In genomic region chr11:67239795-67240574, GRCh38 we compare ENCODE assay signal across 8 cellular contexts. TPM values are rescaled to one million over a fixed set of nuclear protein-coding genes. Genes with fewer than 3 reads are reported as not detected.
DNase-seq lines count a peak whose midpoint lies in the region; ATAC-seq, FAIRE-seq and TF ChIP-seq lines count a peak whose summit lies in the region.

No MANE protein-coding gene starts in this region.

- TF ChIP-seq RAD21 in HepG2 (CRISPR knock-in tag; IDR thresholded peaks at IDR 0.05) = peak; percentile 62

- peak overlapping the region; percentile 96 to 99 (median 98) for H3K27ac Mint-ChIP-seq in CD14-positive monocyte

- FAIRE-seq in HepG2 (lab: Jason Lieb, UNC) = peak; percentile 95

- TF ChIP-seq POLR2A in HepG2 (IDR thresholded peaks at IDR 0.05; ENCODE audit: insufficient read depth in 1 of 2, low read depth in 2 of 2, low read length in 2 of 2) = peak; percentile 96 to 97

- H3K4me1 ChIP-seq in HepG2 (ENCODE audit: insufficient read depth, low read length) = peaks cover 41% of the 10 kb centered on the region

- TF ChIP-seq EP300 in HepG2 (IDR thresholded peaks at IDR 0.05; ENCODE audit: low read depth in 2 of 2, low read length in 2 of 2) (0 out of 4 replicates have a peak, but pooled peaks of 1 of the 2 experiments have one; percentile 11), HepG2 (CRISPR knock-in tag; IDR thresholded peaks at IDR 0.05; ENCODE audit: borderline replicate concordance) (0 out of 2 replicates have a peak, but pooled peaks have one; percentile 25)

- H3K9me3 ChIP-seq in HepG2 (ENCODE audit: low read length) = no peaks in the 10 kb centered on the region

- peak overlapping the region; percentile 91 for H3K9ac ChIP-seq in HepG2 (ENCODE audit: insufficient read depth, low read depth, low read length)

- peak overlapping the region; percentile 89 for H3K27ac ChIP-seq in HepG2 (ENCODE audit: extremely low read length, insufficient read depth, low read length)

- peaks cover 11% of the 10 kb centered on the region for H4K20me1 ChIP-seq in HepG2 (ENCODE audit: insufficient read depth, low read length)

- peaks cover 41% of the 10 kb centered on the region for H3K79me2 ChIP-seq in HepG2 (ENCODE audit: insufficient read depth, low read length)

- intact Hi-C loops in CD14-positive monocyte (cut with micrococcal nuclease) = no loop called here
- intact Hi-C loops in HepG2 (cut with micrococcal nuclease; ENCODE audit: unreplicated experiment) = loop anchor here (10.0 kb wide), 1 partner anchor 145 kb away; no protein-coding TSS in a partner anchor

- ATAC-seq in GM19395 (IDR thresholded peaks at IDR 0.05; ENCODE audit: unreplicated experiment) (peak; percentile 81), HG03558 (IDR thresholded peaks at IDR 0.05; ENCODE audit: extremely low read depth, unreplicated experiment) (peak; percentile 50), HepG2 (peak; percentile 97)

- POLR2A ChIA-PET in HepG2 (lab: Yijun Ruan, JAX) = interaction anchor here (0.6 to 3.3 kb wide), 24 partner anchors 8 to 855 kb away, joined by 3 to 20 read pairs (median 4); partner anchors contain the start of genes ANKRD13D, CLCF1, POLD4 and SSH3

- DNase-seq in CD14-positive monocyte (ENCODE audit: low spot score) = peak; percentile 96
- DNase-seq in NCI-H748 treated with DMSO at 0.1 percent for 48 hours (lab: John Stamatoyannopoulos, UW) = peak; percentile 96
- peak; percentile 96 for DNase-seq in activated CD4-positive, alpha-beta T cell treated with anti-CD3 and anti-CD28 coated beads, Interleukin-2, amount 50 U/mL, for 4 hours
- peak; percentile 99 for DNase-seq in dermis blood vessel endothelial cell
- DNase-seq in HepG2 (ENCODE audit: low spot score) = peak; percentile 96
- peak; percentile 89 for DNase-seq in stimulated activated CD4-positive, alpha-beta T cell treated with anti-CD3 and anti-CD28 coated beads, Interleukin-2, amount 100 ng/mL, for 48 hours

- no peaks in the 10 kb centered on the region; a peak in 1 of 5 replicates for H3K27me3 ChIP-seq in HepG2 (ENCODE audit: control insufficient read depth in 1 of 2, insufficient read depth in 2 of 2, low read length in 2 of 2)

- H3K36me3 Mint-ChIP-seq in CD14-positive monocyte = peaks cover 42 to 61% of the 10 kb centered on the region in 2 donors

- no peaks in the 10 kb centered on the region for H3K9me3 Mint-ChIP-seq in CD14-positive monocyte

- H3K4me3 ChIP-seq in HepG2 (replicated peaks in 1 of 3; ENCODE audit: insufficient read depth in 1 of 3, low read depth in 2 of 3, low read length in 3 of 3) = peak overlapping the region; percentile 72 to 82 (median 80)

- CTCF ChIA-PET in HepG2 (lab: Yijun Ruan, JAX; ENCODE audit: low intra/inter-chr PET ratio, low total read pairs) = no interaction called here

- H3K4me2 ChIP-seq in HepG2 (ENCODE audit: low read depth, low read length) = peak overlapping the region; percentile 93

- peaks cover 0 to 2% (median 1%) of the 10 kb centered on the region in 3 donors for H3K27me3 Mint-ChIP-seq in CD14-positive monocyte (ENCODE audit: low read depth in 3 of 3)

- peak overlapping the region; percentile 96 to 98 for H3K4me3 Mint-ChIP-seq in CD14-positive monocyte

- TSS peak; percentile 69 for BruUV-seq in HepG2 (replicated peaks; lab: Mats Ljungman, UMichigan)

- peaks cover 47% of the 10 kb centered on the region for H3K4me1 Mint-ChIP-seq in CD14-positive monocyte

- TF ChIP-seq CTCF in CD14-positive monocyte (IDR thresholded peaks at IDR 0.05) (no peak), HepG2 (CRISPR knock-in tag; IDR thresholded peaks at IDR 0.05) (peak; percentile 41)

- in situ Hi-C loops in HepG2 (cut with HindIII; ENCODE audit: extremely low pct_ligation_motif_present, low pct_unique_long_range_greater_than_20kb) = no loop called here

- H2AFZ ChIP-seq in HepG2 (ENCODE audit: low read length) = no peak overlapping the region

- H3K36me3 ChIP-seq in HepG2 (replicated peaks in 1 of 2; ENCODE audit: control insufficient read depth in 1 of 2, insufficient read depth in 2 of 2, low read length in 2 of 2) = peaks cover 1 to 13% of the 10 kb centered on the region in 2 experiments

- under 1% methylated on average over 22 of the region's 31 CpGs for WGBS in HepG2 (ENCODE audit: low lambda C conversion rate)

TF ChIP-seq in HepG2, 621 proteins besides CTCF, POLR2A, EP300 and RAD21 (continues in another document):
- TF ChIP-seq ZFP37 (CRISPR knock-in tag; IDR thresholded peaks at IDR 0.05; ENCODE audit: borderline replicate concordance) = peak; percentile 90; the same call in 1 of the 2 replicates
- 0 out of 2 replicates have a peak, but pooled peaks have one; percentile 40 for TF ChIP-seq ZNF121 (CRISPR knock-in tag; IDR thresholded peaks at IDR 0.05)
- TF ChIP-seq FOXA3 (CRISPR knock-in tag; IDR thresholded peaks at IDR 0.05) = peak; percentile 50
- peak; percentile 32; the same call in 1 of the 2 replicates for TF ChIP-seq MNT (IDR thresholded peaks at IDR 0.05)
- TF ChIP-seq GTF2F1 (IDR thresholded peaks at IDR 0.05; ENCODE audit: low read length) = 0 out of 2 replicates have a peak, but pooled peaks have one; percentile 70
- TF ChIP-seq SP5 (CRISPR knock-in tag; IDR thresholded peaks at IDR 0.05; ENCODE audit: borderline replicate concordance, low read depth) = peak; percentile 46; the same call in 1 of the 2 replicates
- no peak for TF ChIP-seq ZNF24 (IDR thresholded peaks at IDR 0.05)

RNA-seq across cellular contexts. Expression of gene GRK2, which starts 26.3 kb away (rescaled TPM):
- polyA plus RNA-seq in CD14-positive monocyte = 10 to 100 TPM; 34.9 to 43.0 TPM
- 40.0 and 56.8 TPM in 2 replicates for total RNA-seq in dermis blood vessel endothelial cell
- total RNA-seq in HepG2 (2016; rRNA removed; fragmentation: Illumina TruSeq; extraction: Trizol) = 26.3 and 31.3 TPM in 2 replicates
- total RNA-seq in HepG2 (2016; cell fraction: cytosol; rRNA removed; fragmentation: Illumina TruSeq; extraction: Trizol; ENCODE audit: low read depth) = 26.5 and 26.8 TPM in 2 replicates
- total RNA-seq in HepG2 (2016; cell fraction: insoluble cytoplasmic fraction; rRNA removed; fragmentation: Illumina TruSeq; extraction: Trizol) = 21.7 and 32.4 TPM in 2 replicates
- 46.5 and 47.3 TPM in 2 replicates for total RNA-seq in HepG2 (2016; cell fraction: membrane; rRNA removed; fragmentation: Illumina TruSeq; extraction: Trizol)
- total RNA-seq in HepG2 (2016; cell fraction: nucleus; rRNA removed; fragmentation: Illumina TruSeq; extraction: Trizol) = 25.3 and 29.3 TPM in 2 replicates
- polyA plus RNA-seq in HepG2 (2011; rRNA removed) = 42.4 and 66.8 TPM in 2 replicates
- 34.8 and 51.8 TPM in 2 replicates for polyA plus RNA-seq in HepG2 (2011; cell fraction: cytosol; rRNA removed)
- polyA plus RNA-seq in HepG2 (2011; cell fraction: nucleus; rRNA removed) = 202 and 278 TPM in 2 replicates
- polyA plus RNA-seq in HepG2 (2012) = 39.1 and 39.9 TPM in 2 replicates
- polyA plus RNA-seq in HepG2 (2016; cell fraction: cytosol; fragmentation: Illumina TruSeq; extraction: Trizol; ENCODE audit: low read depth) = 19.6 and 21.3 TPM in 2 replicates
- polyA plus RNA-seq in HepG2 (2016; cell fraction: insoluble cytoplasmic fraction; fragmentation: Illumina TruSeq; extraction: Trizol; ENCODE audit: low read depth) = 24.6 and 30.4 TPM in 2 replicates
- polyA plus RNA-seq in HepG2 (2016; cell fraction: membrane; fragmentation: Illumina TruSeq; extraction: Trizol; ENCODE audit: low read depth) = 34.4 and 41.1 TPM in 2 replicates
- polyA plus RNA-seq in HepG2 (2016; cell fraction: nucleus; fragmentation: Illumina TruSeq; extraction: Trizol; ENCODE audit: insufficient read depth, low read depth) = 65.6 and 70.5 TPM in 2 replicates
- 142 and 187 TPM in 2 replicates for polyA minus RNA-seq in HepG2 (2011; rRNA and poly(A)+ RNA removed; ENCODE audit: low replicate concordance)
- 39.4 and 40.8 TPM in 2 replicates for polyA minus RNA-seq in HepG2 (2011; cell fraction: cytosol; rRNA and poly(A)+ RNA removed)
- polyA minus RNA-seq in HepG2 (2011; cell fraction: nucleus; rRNA and poly(A)+ RNA removed) = 41.1 and 50.2 TPM in 2 replicates

RNA-seq across cellular contexts. Expression of gene ANKRD13D, which starts 49.1 kb away (rescaled TPM):
- 10 to 100 TPM in 1 of 2 donors, 1 to 10 TPM in 1; 9.1 to 10.3 TPM for polyA plus RNA-seq in CD14-positive monocyte
- total RNA-seq in dermis blood vessel endothelial cell = 29.1 and 32.3 TPM in 2 replicates
- 4.8 and 18.6 TPM in 2 replicates for total RNA-seq in HepG2 (2016; rRNA removed; fragmentation: Illumina TruSeq; extraction: Trizol)
- 27.6 and 29.6 TPM in 2 replicates for total RNA-seq in HepG2 (2016; cell fraction: cytosol; rRNA removed; fragmentation: Illumina TruSeq; extraction: Trizol; ENCODE audit: low read depth)
- 5.9 and 17.7 TPM in 2 replicates for total RNA-seq in HepG2 (2016; cell fraction: insoluble cytoplasmic fraction; rRNA removed; fragmentation: Illumina TruSeq; extraction: Trizol)
- total RNA-seq in HepG2 (2016; cell fraction: membrane; rRNA removed; fragmentation: Illumina TruSeq; extraction: Trizol) = 13.2 and 14.7 TPM in 2 replicates
- total RNA-seq in HepG2 (2016; cell fraction: nucleus; rRNA removed; fragmentation: Illumina TruSeq; extraction: Trizol) = 26.2 and 27.8 TPM in 2 replicates
- 27.3 and 35.5 TPM in 2 replicates for polyA plus RNA-seq in HepG2 (2011; rRNA removed)
- polyA plus RNA-seq in HepG2 (2011; cell fraction: cytosol; rRNA removed) = 14.4 and 20.5 TPM in 2 replicates
- 139 and 163 TPM in 2 replicates for polyA plus RNA-seq in HepG2 (2011; cell fraction: nucleus; rRNA removed)
- polyA plus RNA-seq in HepG2 (2012) = 9.7 and 17.4 TPM in 2 replicates
- 7.4 TPM in 2 replicates for polyA plus RNA-seq in HepG2 (2016; cell fraction: cytosol; fragmentation: Illumina TruSeq; extraction: Trizol; ENCODE audit: low read depth)
- polyA plus RNA-seq in HepG2 (2016; cell fraction: insoluble cytoplasmic fraction; fragmentation: Illumina TruSeq; extraction: Trizol; ENCODE audit: low read depth) = 5.1 and 7.5 TPM in 2 replicates
- 10.9 and 11.1 TPM in 2 replicates for polyA plus RNA-seq in HepG2 (2016; cell fraction: membrane; fragmentation: Illumina TruSeq; extraction: Trizol; ENCODE audit: low read depth)
- 77.4 and 86.1 TPM in 2 replicates for polyA plus RNA-seq in HepG2 (2016; cell fraction: nucleus; fragmentation: Illumina TruSeq; extraction: Trizol; ENCODE audit: insufficient read depth, low read depth)
- polyA minus RNA-seq in HepG2 (2011; rRNA and poly(A)+ RNA removed; ENCODE audit: low replicate concordance) = 27.0 and 38.7 TPM in 2 replicates
- 4.4 and 7.0 TPM in 2 replicates for polyA minus RNA-seq in HepG2 (2011; cell fraction: cytosol; rRNA and poly(A)+ RNA removed)
- 38.2 and 45.5 TPM in 2 replicates for polyA minus RNA-seq in HepG2 (2011; cell fraction: nucleus; rRNA and poly(A)+ RNA removed)

Comparison
In these comparisons a context has a peak if more than half of its experiments do, and no peak if none do; other contexts are left out.
1. Peak in every context shown above with its lines: DNase-seq, ATAC-seq, H3K4me3 ChIP-seq and H3K27ac ChIP-seq.